30 cellular contexts compared by ENCODE assay signal in the genomic region with DNA sequence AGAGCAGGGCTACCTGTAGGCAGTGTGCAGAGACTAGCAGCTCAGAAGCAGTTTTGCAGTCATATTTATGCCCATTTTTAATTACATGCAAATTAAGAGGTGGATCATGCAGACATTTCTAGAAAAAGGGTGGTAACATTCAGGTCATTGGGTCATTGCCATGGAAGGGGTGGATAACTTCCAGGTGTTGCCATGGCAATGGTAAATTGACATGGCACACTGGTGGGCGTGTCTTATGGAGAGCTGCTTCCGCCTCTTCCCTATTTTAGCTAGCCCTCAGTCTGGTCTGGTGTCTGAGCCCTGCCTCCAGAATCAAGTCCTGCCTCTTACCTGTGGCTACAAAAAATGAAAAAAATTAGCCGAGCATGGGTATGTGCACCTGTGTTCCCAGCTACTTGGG. TPM values are rescaled to one million over a fixed set of nuclear protein-coding genes. Genes with fewer than 3 reads are reported as not detected.
DNase-seq lines count a peak whose midpoint lies in the region; ATAC-seq and TF ChIP-seq lines count a peak whose summit lies in the region.
"Had no signal": no experiment of that assay in that cellular context is flagged by ENCODE, and none has a peak within 500 bp of the region (broad histone marks: within the 10 kb centered on the region; RNA-seq: fewer than 3 reads in every experiment).

No MANE protein-coding gene starts in this region.

- no peak overlapping the region for H3K4me3 ChIP-seq in endodermal cell (ENCODE audit: low read length)
- H3K4me3 ChIP-seq: body of pancreas, MG63 had no signal

- peaks cover 20% of the 10 kb centered on the region for H3K27me3 ChIP-seq in endodermal cell (ENCODE audit: control insufficient read depth, insufficient read depth, low read length, poor library complexity, severe bottlenecking)
- H3K27me3 ChIP-seq: MG63 had no signal

- WGBS in endodermal cell (ENCODE audit: insufficient coverage in 1 of 2, insufficient read length in 1 of 2), 2 experiments = 79 to 81% methylated on average over 3 of the region's 3 CpGs

- H3K36me3 ChIP-seq in endodermal cell (ENCODE audit: control insufficient read depth, insufficient read depth, low read length) = no peaks in the 10 kb centered on the region
- H3K36me3 ChIP-seq: MG63 had no signal

- no peaks in the 10 kb centered on the region for H3K9me3 ChIP-seq in endodermal cell (ENCODE audit: control insufficient read depth, low read length)
- H3K9me3 ChIP-seq: body of pancreas, MG63 had no signal

- peaks cover 11% of the 10 kb centered on the region for H3K4me1 Mint-ChIP-seq in endodermal cell

- H3K4me3 Mint-ChIP-seq in endodermal cell = no peak overlapping the region
- H3K4me3 Mint-ChIP-seq: activated CD8-positive, alpha-beta T cell treated with anti-CD3 and anti-CD28 coated beads for 36 hours had no signal

- peaks cover 5% of the 10 kb centered on the region for H3K9me3 Mint-ChIP-seq in endodermal cell
- H3K9me3 Mint-ChIP-seq: activated CD8-positive, alpha-beta T cell treated with anti-CD3 and anti-CD28 coated beads for 36 hours; immature natural killer cell had no signal

- in situ Hi-C loops in SK-MEL-5 (cut with HindIII; ENCODE audit: low pct_unique_long_range_greater_than_20kb, low sequenced_read_pairs) = no loop called here

- H3K27me3 Mint-ChIP-seq in endodermal cell (ENCODE audit: insufficient read depth) = peaks cover 27% of the 10 kb centered on the region

- no peaks in the 10 kb centered on the region for H3K36me3 Mint-ChIP-seq in endodermal cell (ENCODE audit: low read depth)
- H3K36me3 Mint-ChIP-seq: IgD-negative memory B cell had no signal

- H3K9ac ChIP-seq in endodermal cell (ENCODE audit: extremely low read depth, low read length, poor library complexity, severe bottlenecking) = no peak overlapping the region

- no peak overlapping the region for H3K27ac Mint-ChIP-seq in endodermal cell
- H3K27ac Mint-ChIP-seq: activated CD8-positive, alpha-beta T cell treated with anti-CD3 and anti-CD28 coated beads for 36 hours; IgD-negative memory B cell had no signal

- no peaks in the 10 kb centered on the region for H3K4me1 ChIP-seq in endodermal cell (ENCODE audit: control insufficient read depth, insufficient read depth, low read length)
- H3K4me1 ChIP-seq: foreskin keratinocyte had no signal

- H3K27ac ChIP-seq in endodermal cell (ENCODE audit: low read depth, low read length) = peak overlapping the region; percentile 96
- H3K27ac ChIP-seq: body of pancreas, foreskin keratinocyte had no signal

- no peak for TF ChIP-seq CTCF in endodermal cell (conservative IDR thresholded peaks at IDR 0.05)

- peak; percentile 42 for DNase-seq in NCI-H2196 (lab: John Stamatoyannopoulos, UW; ENCODE audit: unreplicated experiment)
- no peak for DNase-seq in NCI-H2196 treated with DMSO at 0.1 percent for 48 hours (lab: John Stamatoyannopoulos, UW; ENCODE audit: unreplicated experiment)
- peak; percentile 45 for DNase-seq in SK-MEL-5 (ENCODE audit: low read depth, low spot score)
- DNase-seq in endodermal cell = peak; percentile 73
- DNase-seq in AG08396 (ENCODE audit: low spot score) = no peak
- no peak for DNase-seq in NCI-H2171 treated with DMSO at 0.1 percent for 48 hours (lab: John Stamatoyannopoulos, UW)
- DNase-seq: activated CD4-positive, CD25-positive, alpha-beta regulatory T cell treated with anti-CD3 and anti-CD28 coated beads, Interleukin-2, amount 50 U/mL, for 72 hours; activated CD8-positive, alpha-beta T cell treated with anti-CD3 and anti-CD28 coated beads for 36 hours; activated effector memory CD4-positive, alpha-beta T cell treated with anti-CD3 and anti-CD28 coated beads, Interleukin-2, amount 50 U/mL, for 16 hours; body of pancreas; effector CD8-positive, alpha-beta T cell; EL; foreskin keratinocyte; immature natural killer cell; NCI-H2227 treated with DMSO at 0.1 percent for 48 hours; NCI-H748 treated with DMSO at 0.1 percent for 48 hours; T1000 had no signal

- ATAC-seq in HG03457 (IDR thresholded peaks at IDR 0.05; ENCODE audit: unreplicated experiment) (no peak), GM18909 (IDR thresholded peaks at IDR 0.05; ENCODE audit: poor library complexity, unreplicated experiment) (no peak)
- ATAC-seq: activated CD8-positive, alpha-beta T cell treated with anti-CD3 and anti-CD28 coated beads for 36 hours; body of pancreas; foreskin keratinocyte; left lobe of liver had no signal

RNA-seq across cellular contexts. Expression of gene DNAI2, which starts 2.8 kb away (rescaled TPM):
- total RNA-seq in SK-MEL-5 (2014; rRNA removed; shearing (Covaris generic)) = not detected in 2 replicates
- not detected in 2 replicates for polyA plus RNA-seq in SK-MEL-5 (2015; cell fraction: cytosol; rRNA removed)
- not detected in 2 replicates for polyA plus RNA-seq in SK-MEL-5 (2015; cell fraction: nucleus; rRNA removed)
- total RNA-seq in endodermal cell = not detected
- polyA plus RNA-seq in endodermal cell (2013, experiment 1 of 2) = 0.89 TPM
- polyA plus RNA-seq in endodermal cell (2013, experiment 2 of 2) = 0.50 TPM
- total RNA-seq: A673, body of pancreas, foreskin keratinocyte, left lobe of liver, mesenteric fat pad, OCI-LY7, omental fat pad, skeletal muscle tissue, ureter had no signal
- polyA plus RNA-seq: BJ, esophagus, foreskin keratinocyte, IgD-negative memory B cell had no signal

RNA-seq across cellular contexts. Expression of gene KIF19, which starts 54.7 kb away (rescaled TPM):
- 0.11 TPM in 1 of 2 replicates, not detected in the other for total RNA-seq in SK-MEL-5 (2014; rRNA removed; shearing (Covaris generic))
- polyA plus RNA-seq in SK-MEL-5 (2015; cell fraction: cytosol; rRNA removed) = not detected in 2 replicates
- polyA plus RNA-seq in SK-MEL-5 (2015; cell fraction: nucleus; rRNA removed) = 0.64 TPM in 1 of 2 replicates, not detected in the other
- 1 to 10 TPM in 1 of 2 donors, under 1 TPM in 1; 0.27 to 2.4 TPM for total RNA-seq in endodermal cell
- 3.7 TPM for polyA plus RNA-seq in endodermal cell (2013, experiment 1 of 2)
- 3.4 TPM for polyA plus RNA-seq in endodermal cell (2013, experiment 2 of 2)
- total RNA-seq: A673, OCI-LY7 had no signal
- polyA plus RNA-seq: BJ had no signal

RNA-seq across cellular contexts. Expression of gene TTYH2, which starts 57.9 kb away (rescaled TPM):
- 72.7 and 72.9 TPM in 2 replicates for total RNA-seq in SK-MEL-5 (2014; rRNA removed; shearing (Covaris generic))
- polyA plus RNA-seq in SK-MEL-5 (2015; cell fraction: cytosol; rRNA removed) = 101 and 121 TPM in 2 replicates
- 150 and 160 TPM in 2 replicates for polyA plus RNA-seq in SK-MEL-5 (2015; cell fraction: nucleus; rRNA removed)
- total RNA-seq in endodermal cell = 1 to 10 TPM; 1.2 to 1.6 TPM
- polyA plus RNA-seq in endodermal cell (2013, experiment 1 of 2) = 20.3 TPM
- 18.3 TPM for polyA plus RNA-seq in endodermal cell (2013, experiment 2 of 2)

Comparison
In these comparisons a context has a peak if more than half of its experiments do, and no peak if none do; other contexts are left out.
1. DNase-seq: peak in NCI-H2196 (single experiment), SK-MEL-5 (single experiment) and endodermal cell (single experiment); none in NCI-H2196 treated with DMSO at 0.1 percent for 48 hours (single experiment), AG08396 (single experiment) and NCI-H2171 treated with DMSO at 0.1 percent for 48 hours (single experiment).
2. RNA of gene TTYH2, which starts 57.9 kb away (total RNA-seq): 72.7 to 72.9 TPM in SK-MEL-5; 1.2 to 1.6 TPM in endodermal cell; every median in the first group is over 10 times any median in the second.